In genomic region chr7:33716581-33717477, GRCh38 we compare ENCODE assay signal across 8 cellular contexts.
A peak's percentile ranks its signal among the peaks of the same experiment; 100 is the strongest.
DNase-seq lines count a peak whose midpoint lies in the region; ATAC-seq and TF ChIP-seq lines count a peak whose summit lies in the region.

No MANE protein-coding gene starts in this region.

- H3K27ac ChIP-seq in HL-60 (replicated peaks) (no peak overlapping the region), VCaP (no peak overlapping the region), vagina (no peak overlapping the region)

- no peaks in the 10 kb centered on the region for H3K9me3 ChIP-seq in vagina

- H3K36me3 ChIP-seq in vagina: no peaks in the 10 kb centered on the region

- TF ChIP-seq POLR2A in vagina (IDR thresholded peaks at IDR 0.05): no peak

- no peaks in the 10 kb centered on the region for H3K27me3 ChIP-seq in HL-60 (ENCODE audit: insufficient read depth, poor library complexity, severe bottlenecking)
- H3K27me3 ChIP-seq in vagina: no peaks in the 10 kb centered on the region

- intact Hi-C loops in vagina (cut with DNase I): no loop called here

- no peak for ATAC-seq in HG03457 (IDR thresholded peaks at IDR 0.05; ENCODE audit: unreplicated experiment)
- no peak for ATAC-seq in GM21717 (IDR thresholded peaks at IDR 0.05; ENCODE audit: unreplicated experiment)

- H3K4me1 ChIP-seq in vagina: peaks cover 14% of the 10 kb centered on the region

- TF ChIP-seq CTCF in HL-60 (IDR thresholded peaks at IDR 0.05; ENCODE audit: insufficient read depth, low read length) (peak; percentile 46), VCaP (conservative IDR thresholded peaks at IDR 0.05) (peak; percentile 84), vagina (IDR thresholded peaks at IDR 0.05) (peak in 2 of 3 experiments; percentile 20 to 55)

- DNase-seq in COLO829 (ENCODE audit: low spot score) (peak; percentile 57), HL-60 (ENCODE audit: low read depth in 1 of 2, low spot score in 1 of 2) (no peak), iris pigment epithelial cell (ENCODE audit: low read depth) (peak; percentile 70), vagina (ENCODE audit: extremely low spot score in 2 of 2) (no peak), KG1 (lab: John Stamatoyannopoulos, UW) (no peak)

- H3K4me3 ChIP-seq in HL-60 (replicated peaks; ENCODE audit: insufficient read depth, low read length): no peak overlapping the region
- H3K4me3 ChIP-seq in vagina: no peak overlapping the region

Comparison
In these comparisons a context has a peak if more than half of its experiments do, and no peak if none do; other contexts are left out.
1. DNase-seq: peak in COLO829 (single experiment) and iris pigment epithelial cell (single experiment); none in HL-60 (0 of 2), vagina (0 of 2) and KG1 (single experiment).
2. Peak in every context shown above with its lines, with median percentiles within 50 percentile points of each other: CTCF ChIP-seq.